Comparison of ENCODE assay signal across 22 cellular contexts in the genomic region with DNA sequence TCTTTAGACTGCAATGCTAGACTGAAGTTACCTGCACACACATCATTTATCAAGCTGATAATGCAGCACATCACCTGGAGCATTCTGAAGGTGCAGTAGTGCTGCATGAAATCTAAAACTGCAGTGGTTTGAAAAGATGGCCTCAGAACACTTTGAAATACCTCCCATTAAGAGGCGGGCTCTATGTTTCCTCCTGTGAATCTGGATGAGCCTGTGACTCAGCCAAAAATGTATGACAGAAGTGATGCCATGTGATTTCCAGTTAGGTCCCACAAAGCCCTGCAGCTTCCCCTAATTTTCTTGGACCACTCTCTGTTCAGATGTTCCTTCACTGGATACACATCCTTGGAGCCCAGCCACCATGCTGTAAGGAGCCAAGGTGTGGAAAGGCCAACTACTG. TPM values are rescaled to one million over a fixed set of nuclear protein-coding genes. Genes with fewer than 3 reads are reported as not detected.
A peak's percentile ranks its signal among the peaks of the same experiment; 100 is the strongest.
DNase-seq lines count a peak whose midpoint lies in the region; ATAC-seq, FAIRE-seq and TF ChIP-seq lines count a peak whose summit lies in the region.
"Had no signal": no experiment of that assay in that cellular context is flagged by ENCODE, and none has a peak within 500 bp of the region (broad histone marks: within the 10 kb centered on the region; RNA-seq: fewer than 3 reads in every experiment).

No MANE protein-coding gene starts in this region.

- no TSS peak for BruUV-seq in K562 (replicated peaks; lab: Mats Ljungman, UMichigan)

- no peak for ATAC-seq in K562
- ATAC-seq: GM12878, HCT116 had no signal

- H3K4me3 ChIP-seq in GM23248 (no peak overlapping the region), K562 (no peak overlapping the region)
- H3K4me3 ChIP-seq: GM12878 had no signal

- no peak for TF ChIP-seq RAD21 in K562 (CRISPR knock-in tag; conservative IDR thresholded peaks at IDR 0.05 in 1 of 2, IDR thresholded peaks at IDR 0.05 in 1 of 2)

- DNase-seq in GM23248: peak; percentile 7
- DNase-seq in LHCN-M2 (ENCODE audit: low read depth): peak; percentile 10
- no peak for DNase-seq in K562 (ENCODE audit: extremely low read depth in 1 of 4, low spot score in 3 of 4)
- peak; percentile 28 for DNase-seq in kidney tubule cell (ENCODE audit: low spot score)
- DNase-seq in ACHN: no peak
- no peak for DNase-seq in C1 segment of cervical spinal cord (lab: John Stamatoyannopoulos, UW)
- DNase-seq in GM10266 (ENCODE audit: extremely low spot score): no peak
- DNase-seq: CD4-positive, CD25-positive, alpha-beta regulatory T cell; COR-L47; DMS 273 treated with DMSO at 0.1 percent for 48 hours; GF-D8; NCI-H1417 treated with DMSO at 0.1 percent for 48 hours; NCI-H2029 treated with DMSO at 0.1 percent for 48 hours; NCI-H2171; NK-92 treated with Interleukin-12 subunit alpha and Interleukin-12 subunit beta, amount 100 ng/mL, for 24 hours; SHP77; SK-N-SH; T-helper 1 cell had no signal

- POLR2A ChIA-PET in K562 (lab: Yijun Ruan, JAX): interaction anchor here (0.6 kb wide), 1 partner anchor 27 kb away, joined by 5 read pairs; a partner anchor contains a TSS

- WGBS in GM23248 (ENCODE audit: low coverage in 1 of 2, low lambda C conversion rate in 2 of 2, missing lambda C conversion rate in 2 of 2), 2 experiments: 6 to 30% methylated on average over 1 of the region's 1 CpG
- 17% methylated on average over 1 of the region's 1 CpG for WGBS in K562 (ENCODE audit: insufficient coverage, low coverage, missing lambda C conversion rate)

- TF ChIP-seq POLR2A in K562 (conservative IDR thresholded peaks at IDR 0.05): no peak

- H3K9me1 ChIP-seq in K562 (ENCODE audit: control insufficient read depth, insufficient read depth, low read length): no peaks in the 10 kb centered on the region

- no peak for TF ChIP-seq CTCF in K562 (IDR thresholded peaks at IDR 0.05 in 2 of 3, conservative IDR thresholded peaks at IDR 0.05 in 1 of 3; ENCODE audit: insufficient read depth in 2 of 3, low read depth in 1 of 3, low read length in 3 of 3)
- no peak for TF ChIP-seq CTCF in GM10266 (IDR thresholded peaks at IDR 0.05; ENCODE audit: control insufficient read depth, insufficient read depth, low read depth, missing control alignments)

- H4K20me1 ChIP-seq in GM23248 (ENCODE audit: insufficient read depth) (no peaks in the 10 kb centered on the region), K562 (replicated peaks; ENCODE audit: control insufficient read depth, insufficient read depth, low read length) (no peaks in the 10 kb centered on the region)

- H3K79me2 ChIP-seq in GM23248 (ENCODE audit: insufficient read depth): no peaks in the 10 kb centered on the region
- no peaks in the 10 kb centered on the region for H3K79me2 ChIP-seq in K562 (ENCODE audit: control insufficient read depth, insufficient read depth, low read length)

- no peak for TF ChIP-seq EP300 in K562 (IDR thresholded peaks at IDR 0.05; ENCODE audit: low read length)

- no peak overlapping the region for H3K4me2 ChIP-seq in GM23248 (ENCODE audit: unreplicated experiment)
- H3K4me2 ChIP-seq in K562 (ENCODE audit: insufficient read depth, low read length): no peak overlapping the region
- H3K4me2 ChIP-seq: SK-N-SH had no signal

- no peaks in the 10 kb centered on the region for H3F3A ChIP-seq in GM23248 (ENCODE audit: insufficient read depth)

- H3K9me3 ChIP-seq in GM23248 (ENCODE audit: low read depth): no peaks in the 10 kb centered on the region
- no peaks in the 10 kb centered on the region for H3K9me3 ChIP-seq in K562 (replicated peaks; ENCODE audit: control insufficient read depth, insufficient read depth, low read depth, low read length)
- H3K9me3 ChIP-seq: SK-N-SH had no signal

- intact Hi-C loops in K562 (cut with micrococcal nuclease): no loop called here

- H3K27ac ChIP-seq in GM23248 (no peak overlapping the region), K562 (ENCODE audit: extremely low read depth, low read depth, low read length) (no peak overlapping the region)

- H3K9me2 ChIP-seq in GM23248 (ENCODE audit: insufficient read depth): no peaks in the 10 kb centered on the region
- H3K9me2 ChIP-seq: SK-N-SH had no signal

- FAIRE-seq in K562 (lab: Jason Lieb, UNC): no peak
- FAIRE-seq: GM12878, GM19239, RCC 7860 had no signal

- CTCF ChIA-PET in K562 (lab: Yijun Ruan, JAX; ENCODE audit: low intra/inter-chr PET ratio): no interaction called here

- H2AFZ ChIP-seq in GM23248 (no peak overlapping the region), K562 (ENCODE audit: low read depth, low read length) (no peak overlapping the region)

- H3K36me3 ChIP-seq in GM23248 (ENCODE audit: low read depth) (no peaks in the 10 kb centered on the region), K562 (ENCODE audit: control insufficient read depth, insufficient read depth, low read length) (no peaks in the 10 kb centered on the region)

- in situ Hi-C loops in GM23248 (cut with MboI): no loop called here
- in situ Hi-C loops in K562 (cut with MboI): no loop called here
- in situ Hi-C loops in ACHN (cut with HindIII; ENCODE audit: low pct_ligation_motif_present, low pct_unique_long_range_greater_than_20kb, low sequenced_read_pairs): no loop called here

- H3K4me1 ChIP-seq in GM23248 (ENCODE audit: insufficient read depth): no peaks in the 10 kb centered on the region
- no peaks in the 10 kb centered on the region for H3K4me1 ChIP-seq in K562 (replicated peaks in 1 of 2; ENCODE audit: control insufficient read depth in 2 of 2, insufficient read depth in 2 of 2, low read length in 2 of 2)

- H3K9ac ChIP-seq in GM23248: no peak overlapping the region
- H3K9ac ChIP-seq in K562 (ENCODE audit: insufficient read depth in 1 of 2, low read depth in 2 of 2, low read length in 2 of 2): no peak overlapping the region
- H3K9ac ChIP-seq: SK-N-SH had no signal

- H3K27me3 ChIP-seq in GM23248 (replicated peaks; ENCODE audit: insufficient read depth) (peaks cover 4% of the 10 kb centered on the region; the same call in 1 of the 2 replicates), K562 (ENCODE audit: control insufficient read depth in 2 of 2, insufficient read depth in 2 of 2, low read length in 2 of 2) (peaks cover 0 to 3% of the 10 kb centered on the region in 2 experiments; a peak in 1 of 5 replicates)

TF ChIP-seq in K562, 482 proteins besides CTCF, POLR2A, EP300 and RAD21:
- TF ChIP-seq NUFIP1 (IDR thresholded peaks at IDR 0.05; ENCODE audit: partially characterized antibody) (no peak), POLR2H (tag; IDR thresholded peaks at IDR 0.05; ENCODE audit: low read depth) (no peak), NFE2 (IDR thresholded peaks at IDR 0.05; ENCODE audit: low read depth) (peak; percentile 65), NFE2L1 (tag; IDR thresholded peaks at IDR 0.05; ENCODE audit: borderline replicate concordance, low read depth) (no peak), MAFG (tag; conservative IDR thresholded peaks at IDR 0.05) (peak; percentile 45)

RNA-seq across cellular contexts. Expression of a gene that starts 27.1 kb away (rescaled TPM):
- total RNA-seq in GM23248 (2014; rRNA removed; shearing (Covaris generic)): 2.5 and 8.5 TPM in 2 replicates
- polyA plus RNA-seq in GM23248 (2016; fragmentation: Nextera tagmentation; extraction: Ambion mirVana) (2.5 and 3.0 TPM in 2 replicates), K562 (2011; rRNA removed) (63.2 and 67.2 TPM in 2 replicates), K562 (2014; fragmentation: Illumina TruSeq; extraction: Trizol) (47.6 and 53.1 TPM in 2 replicates), K562 (2014; fragmentation: Nextera tagmentation; extraction: Ambion mirVana) (10 to 100 TPM; 44.5 to 44.6 TPM), K562 (2014; rRNA removed) (43.3 and 46.1 TPM in 2 replicates)
- total RNA-seq in LHCN-M2 (2014; rRNA removed) (19.7 and 20.9 TPM in 2 replicates), K562 (2014; rRNA removed) (33.2 and 39.1 TPM in 2 replicates), K562 (2014; rRNA removed; fragmentation: Illumina TruSeq; extraction: Trizol) (45.7 and 54.6 TPM in 2 replicates), K562 (2015; rRNA removed; fragmentation: Illumina TruSeq; extraction: Trizol) (35.1 and 36.0 TPM in 2 replicates), K562 (2021) (41.6 and 43.2 TPM in 2 replicates)
- 3.8 TPM for polyA plus RNA-seq in LHCN-M2 (2012)
- 36.2 and 58.4 TPM in 2 replicates for total RNA-seq in K562 (2011; cell fraction: chromatin; rRNA removed; ENCODE audit: low replicate concordance)
- 22.7 and 25.7 TPM in 2 replicates for total RNA-seq in K562 (2011; cell fraction: nucleolus; rRNA removed)
- 32.1 and 35.7 TPM in 2 replicates for total RNA-seq in K562 (2011; cell fraction: nucleoplasm; rRNA removed)
- polyA plus RNA-seq in K562 (2011; cell fraction: cytosol; rRNA removed): 19.3 and 34.2 TPM in 2 replicates
- polyA plus RNA-seq in K562 (2011; cell fraction: nucleus; rRNA removed): 31.1 and 51.3 TPM in 2 replicates
- 28.8 and 31.0 TPM in 2 replicates for polyA plus RNA-seq in K562 (2012)
- polyA minus RNA-seq in K562 (2011; rRNA and poly(A)+ RNA removed): 64.3 and 84.3 TPM in 2 replicates
- polyA minus RNA-seq in K562 (2011; cell fraction: cytosol; rRNA and poly(A)+ RNA removed): 28.2 and 32.4 TPM in 2 replicates
- polyA minus RNA-seq in K562 (2011; cell fraction: nucleus; rRNA and poly(A)+ RNA removed): 47.0 and 86.0 TPM in 2 replicates

Comparison
In these comparisons a context has a peak if more than half of its experiments do, and no peak if none do; other contexts are left out.
1. DNase-seq: peak in GM23248 (single experiment), LHCN-M2 (single experiment) and kidney tubule cell (single experiment); none in K562 (0 of 4), ACHN (single experiment), C1 segment of cervical spinal cord (0 of 14) and GM10266 (single experiment).